8 cellular contexts compared by ENCODE assay signal in the genomic region with DNA sequence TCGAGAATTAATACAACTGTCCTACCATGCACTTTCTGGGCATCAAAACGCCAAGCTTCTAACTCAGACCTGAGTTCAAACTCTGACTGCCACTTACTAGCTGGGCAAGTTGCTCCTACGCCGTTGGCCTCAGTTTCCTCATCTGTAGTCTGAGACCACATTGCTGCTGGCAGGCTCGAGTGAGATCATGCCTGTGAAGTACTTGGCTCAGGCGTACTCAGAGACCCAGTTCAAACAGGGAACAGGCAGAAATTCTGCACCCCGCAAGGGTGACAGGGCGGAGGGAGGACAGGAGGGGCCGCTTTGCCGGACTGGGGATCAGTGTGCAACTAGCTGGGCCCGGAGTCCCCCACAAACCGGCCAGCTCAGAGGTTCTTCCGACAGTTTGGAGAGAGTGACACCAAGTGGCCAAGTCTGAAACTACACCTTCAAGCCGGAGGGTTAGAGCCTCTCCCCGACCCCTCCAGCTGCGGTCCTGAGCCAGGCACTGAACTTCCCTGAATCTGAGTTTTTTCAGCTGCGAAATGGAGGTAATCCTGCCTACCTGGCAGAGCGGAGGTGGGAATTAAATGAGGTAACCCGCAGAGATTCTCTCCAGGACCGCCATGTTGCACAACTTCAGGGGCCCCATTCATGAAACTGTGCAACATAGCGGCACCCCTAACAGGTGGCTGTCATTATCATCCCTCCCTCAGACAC. TPM values are rescaled to one million over a fixed set of nuclear protein-coding genes. Genes with fewer than 3 reads are reported as not detected.
DNase-seq lines count a peak whose midpoint lies in the region; ATAC-seq, FAIRE-seq and TF ChIP-seq lines count a peak whose summit lies in the region.

No MANE protein-coding gene starts in this region.

- no peaks in the 10 kb centered on the region for H3K27me3 ChIP-seq in H9 (ENCODE audit: insufficient read depth, low read length)
- no peaks in the 10 kb centered on the region for H3K27me3 ChIP-seq in H1 (replicated peaks in 1 of 4; ENCODE audit: control insufficient read depth in 3 of 4, extremely low read depth in 1 of 4, insufficient read depth in 3 of 4, low read length in 3 of 4)

- H4K20me1 ChIP-seq in H9 (ENCODE audit: control insufficient read depth, insufficient read depth, insufficient read length): no peaks in the 10 kb centered on the region
- no peaks in the 10 kb centered on the region for H4K20me1 ChIP-seq in H1 (replicated peaks in 1 of 2; ENCODE audit: control insufficient read depth in 1 of 2, insufficient read depth in 2 of 2, low read length in 2 of 2)

- H2AK5ac ChIP-seq in H9 (ENCODE audit: insufficient read length, low read length) (no peak overlapping the region), H1 (ENCODE audit: low read depth, low read length) (no peak overlapping the region)

- no peak overlapping the region for H4K8ac ChIP-seq in H9 (replicated peaks; ENCODE audit: insufficient read length, low read depth, low read length)
- no peak overlapping the region for H4K8ac ChIP-seq in H1 (ENCODE audit: extremely low read depth, insufficient read depth, low read length)

- H2BK15ac ChIP-seq in H9 (ENCODE audit: low read depth, low read length): no peak overlapping the region
- no peak overlapping the region for H2BK15ac ChIP-seq in H1 (ENCODE audit: low read length)

- no peak for TF ChIP-seq POLR2A in H1 (IDR thresholded peaks at IDR 0.05; ENCODE audit: control extremely low read depth in 1 of 2, low read depth in 2 of 2, low read length in 2 of 2)

- DNase-seq in COLO668 (lab: John Stamatoyannopoulos, UW; ENCODE audit: unreplicated experiment): peak; percentile 56
- DNase-seq in H9: peak; percentile 82
- peak; percentile 12 for DNase-seq in NCI-H774 (lab: John Stamatoyannopoulos, UW)
- peak; percentile 66 for DNase-seq in activated CD8-positive, alpha-beta T cell treated with anti-CD3 and anti-CD28 coated beads for 36 hours
- DNase-seq in H1 (ENCODE audit: low read depth in 1 of 2, low spot score in 2 of 2): peak in 1 of 2 experiments; percentile 77
- peak; percentile 66 for DNase-seq in myocyte (ENCODE audit: low read depth)
- peak; percentile 63 to 68 for DNase-seq in stimulated activated naive CD8-positive, alpha-beta T cell treated with anti-CD3 and anti-CD28 coated beads, Interleukin-15, amount 100 ng/mL, for 72 hours

- H4K5ac ChIP-seq in H9 (ENCODE audit: insufficient read length, low read depth, low read length): no peak overlapping the region
- H4K5ac ChIP-seq in H1 (ENCODE audit: insufficient read length, low read depth, low read length): no peak overlapping the region

- no peak overlapping the region for H2BK5ac ChIP-seq in H9 (ENCODE audit: insufficient read length, low read length)
- no peak overlapping the region for H2BK5ac ChIP-seq in H1 (ENCODE audit: low read depth, low read length)

- H2AFZ ChIP-seq in H9 (ENCODE audit: low read length) (no peak overlapping the region), H1 (ENCODE audit: low read length) (no peak overlapping the region)

- TF ChIP-seq RAD21 in H1 (IDR thresholded peaks at IDR 0.05 in 1 of 2, conservative IDR thresholded peaks at IDR 0.05 in 1 of 2; ENCODE audit: low read depth in 2 of 2, low read length in 2 of 2): peak; percentile 82 to 86

- H2BK20ac ChIP-seq in H9 (ENCODE audit: low read depth, low read length, poor library complexity, severe bottlenecking) (no peak overlapping the region), H1 (ENCODE audit: low read length) (no peak overlapping the region)

- no peak for TF ChIP-seq EP300 in H1 (IDR thresholded peaks at IDR 0.05; ENCODE audit: borderline replicate concordance in 1 of 2, low read depth in 2 of 2, low read length in 2 of 2)

- H3K4me1 ChIP-seq in H9 (ENCODE audit: insufficient read depth, low read length): no peaks in the 10 kb centered on the region
- H3K4me1 ChIP-seq in H1 (replicated peaks in 1 of 4; ENCODE audit: control insufficient read depth in 3 of 4, insufficient read depth in 4 of 4, low read length in 3 of 4): no peaks in the 10 kb centered on the region

- H3K56ac ChIP-seq in H9 (ENCODE audit: insufficient read length, low read depth, low read length) (no peak overlapping the region), H1 (replicated peaks; ENCODE audit: insufficient read length, low read depth, low read length) (no peak overlapping the region)

- H2BK120ac ChIP-seq in H9 (ENCODE audit: low read depth, low read length, poor library complexity, severe bottlenecking): no peak overlapping the region
- peak overlapping the region; percentile 31 for H2BK120ac ChIP-seq in H1 (replicated peaks; ENCODE audit: low read depth, low read length)

- H3K23ac ChIP-seq in H9 (ENCODE audit: insufficient read length, low read depth, low read length) (no peak overlapping the region), H1 (ENCODE audit: insufficient read length) (no peak overlapping the region)

- ATAC-seq in activated CD8-positive, alpha-beta T cell treated with anti-CD3 and anti-CD28 coated beads for 36 hours: peak; percentile 83
- peak; percentile 79 for ATAC-seq in stimulated activated naive CD8-positive, alpha-beta T cell treated with anti-CD3 and anti-CD28 coated beads, Interleukin-15, amount 100 ng/mL, for 72 hours
- no peak for ATAC-seq in HG02884 (IDR thresholded peaks at IDR 0.05; ENCODE audit: unreplicated experiment)

- H3K9me3 ChIP-seq in H9 (ENCODE audit: control insufficient read depth, low read depth, low read length) (no peaks in the 10 kb centered on the region), H1 (ENCODE audit: insufficient read depth in 2 of 2, low read depth in 1 of 2, low read length in 1 of 2) (no peaks in the 10 kb centered on the region)

- H3K79me1 ChIP-seq in H9 (ENCODE audit: insufficient read depth, low read depth, low read length, poor library complexity, severe bottlenecking) (no peaks in the 10 kb centered on the region), H1 (ENCODE audit: low read depth, low read length) (no peaks in the 10 kb centered on the region)

- H4K91ac ChIP-seq in H9 (ENCODE audit: insufficient read length, low read depth, low read length) (no peak overlapping the region), H1 (replicated peaks; ENCODE audit: insufficient read length, low read length) (no peak overlapping the region)

- TF ChIP-seq CTCF in H9 (conservative IDR thresholded peaks at IDR 0.05): peak; percentile 79
- peak; percentile 84 for TF ChIP-seq CTCF in activated CD8-positive, alpha-beta T cell treated with anti-CD3 and anti-CD28 coated beads for 36 hours (IDR thresholded peaks at IDR 0.05)
- peak; percentile 60 to 74 (median 73) for TF ChIP-seq CTCF in H1 (IDR thresholded peaks at IDR 0.05; ENCODE audit: control extremely low read depth in 1 of 3, insufficient read depth in 1 of 3, low read depth in 1 of 3, low read length in 3 of 3)

- H3K9me3 Mint-ChIP-seq in H9: no peaks in the 10 kb centered on the region
- H3K9me3 Mint-ChIP-seq in activated CD8-positive, alpha-beta T cell treated with anti-CD3 and anti-CD28 coated beads for 36 hours: no peaks in the 10 kb centered on the region
- H3K9me3 Mint-ChIP-seq in stimulated activated naive CD8-positive, alpha-beta T cell treated with anti-CD3 and anti-CD28 coated beads, Interleukin-15, amount 100 ng/mL, for 72 hours: no peaks in the 10 kb centered on the region

- no peak overlapping the region for H3K27ac Mint-ChIP-seq in H9
- H3K27ac Mint-ChIP-seq in activated CD8-positive, alpha-beta T cell treated with anti-CD3 and anti-CD28 coated beads for 36 hours: no peak overlapping the region
- no peak overlapping the region for H3K27ac Mint-ChIP-seq in stimulated activated naive CD8-positive, alpha-beta T cell treated with anti-CD3 and anti-CD28 coated beads, Interleukin-15, amount 100 ng/mL, for 72 hours

- peaks cover 4 to 9% of the 10 kb centered on the region in 2 experiments for H3K4me1 Mint-ChIP-seq in H9
- peaks cover 3% of the 10 kb centered on the region for H3K4me1 Mint-ChIP-seq in activated CD8-positive, alpha-beta T cell treated with anti-CD3 and anti-CD28 coated beads for 36 hours (ENCODE audit: low read depth)
- H3K4me1 Mint-ChIP-seq in stimulated activated naive CD8-positive, alpha-beta T cell treated with anti-CD3 and anti-CD28 coated beads, Interleukin-15, amount 100 ng/mL, for 72 hours: peaks cover 19% of the 10 kb centered on the region

- H3K14ac ChIP-seq in H9 (ENCODE audit: insufficient read depth, low read length) (no peak overlapping the region), H1 (ENCODE audit: insufficient read length) (no peak overlapping the region)

- H3K27ac ChIP-seq in H9 (ENCODE audit: insufficient read length, low read depth, low read length) (no peak overlapping the region), H1 (ENCODE audit: low read depth, low read length) (no peak overlapping the region)

- no CpG with 5 or more reads among the region's 21 CpGs for WGBS in H9 (ENCODE audit: extremely low coverage, insufficient read length, low lambda C conversion rate)
- 33% methylated on average over 21 of the region's 21 CpGs; no CpG with 5 or more reads in 1 of the 2 experiments for WGBS in H1 (ENCODE audit: extremely low coverage in 1 of 2, insufficient coverage in 1 of 2, insufficient read length in 1 of 2, insufficient replicate concordance in 2 of 2, low coverage in 1 of 2, low lambda C conversion rate in 2 of 2, missing lambda C conversion rate in 1 of 2), 2 experiments

- H3K18ac ChIP-seq in H9 (ENCODE audit: insufficient read length, low read depth, low read length) (no peak overlapping the region), H1 (ENCODE audit: extremely low read depth, low read length) (peak overlapping the region; percentile 32; the same call in 1 of the 2 replicates)

- H3K9ac ChIP-seq in H9 (ENCODE audit: extremely low read depth, insufficient read length, low read length) (no peak overlapping the region), H1 (replicated peaks in 1 of 4; ENCODE audit: extremely low read depth in 1 of 4, low read depth in 3 of 4, low read length in 3 of 4) (no peak overlapping the region; a peak in 1 of 7 replicates)

- H3K4me3 Mint-ChIP-seq in H9: peak overlapping the region in 1 of 2 experiments; percentile 8; a peak in 1 of 5 replicates
- no peak overlapping the region for H3K4me3 Mint-ChIP-seq in activated CD8-positive, alpha-beta T cell treated with anti-CD3 and anti-CD28 coated beads for 36 hours
- H3K4me3 Mint-ChIP-seq in stimulated activated naive CD8-positive, alpha-beta T cell treated with anti-CD3 and anti-CD28 coated beads, Interleukin-15, amount 100 ng/mL, for 72 hours: no peak overlapping the region

- H3K4ac ChIP-seq in H9 (ENCODE audit: low read depth, low read length) (no peak overlapping the region), H1 (replicated peaks; ENCODE audit: insufficient read length, low read depth, low read length) (no peak overlapping the region)

- intact Hi-C loops in activated CD8-positive, alpha-beta T cell treated with anti-CD3 and anti-CD28 coated beads for 36 hours (cut with micrococcal nuclease): loop anchor here (1.0 kb wide), 1 partner anchor 278 kb away; no protein-coding TSS in a partner anchor

- no peak overlapping the region for H3T11ph ChIP-seq in H9 (ENCODE audit: low read length)

- H3K79me2 ChIP-seq in H9 (ENCODE audit: insufficient read depth, low read length): no peaks in the 10 kb centered on the region
- H3K79me2 ChIP-seq in H1 (ENCODE audit: control insufficient read depth in 1 of 2, insufficient read depth in 2 of 2, low read length in 2 of 2): no peaks in the 10 kb centered on the region

- no peak for FAIRE-seq in H1 (lab: Jason Lieb, UNC)

- H3K36me3 Mint-ChIP-seq in H9 (ENCODE audit: insufficient read depth in 1 of 3, low read depth in 3 of 3): no peaks in the 10 kb centered on the region
- no peaks in the 10 kb centered on the region for H3K36me3 Mint-ChIP-seq in activated CD8-positive, alpha-beta T cell treated with anti-CD3 and anti-CD28 coated beads for 36 hours (ENCODE audit: low read depth)

- H3K4me3 ChIP-seq in H1 (ENCODE audit: extremely low read depth in 1 of 4, insufficient read depth in 2 of 4, low read depth in 3 of 4, low read length in 4 of 4): no peak overlapping the region; a peak in 1 of 8 replicates

- H3K23me2 ChIP-seq in H9 (ENCODE audit: insufficient read length, low read depth, low read length, poor library complexity, severe bottlenecking) (no peaks in the 10 kb centered on the region), H1 (ENCODE audit: low read depth, low read length) (peaks cover 4% of the 10 kb centered on the region; the same call in 1 of the 2 replicates)

- CTCF ChIA-PET in activated CD8-positive, alpha-beta T cell treated with anti-CD3 and anti-CD28 coated beads for 36 hours (lab: Charles Lee): interaction anchor here (0.7 to 6.2 kb wide), 31 partner anchors 8 to 343 kb away, joined by 3 to 102 read pairs (median 5); a partner anchor contains a TSS
- CTCF ChIA-PET in H1 (lab: Charles Lee; ENCODE audit: partially characterized antibody): interaction anchor here (0.6 to 7.7 kb wide), 63 partner anchors 10 to 348 kb away, joined by 3 to 115 read pairs (median 4); a partner anchor contains a TSS

- H3K4me2 ChIP-seq in H9 (ENCODE audit: insufficient read depth, insufficient read length, low read length) (peak overlapping the region; percentile 32), H1 (ENCODE audit: insufficient read depth in 1 of 2, low read depth in 2 of 2, low read length in 2 of 2) (no peak overlapping the region)

- H2BK12ac ChIP-seq in H9 (ENCODE audit: insufficient read length, low read depth, low read length): no peak overlapping the region
- H2BK12ac ChIP-seq in H1 (ENCODE audit: low read depth, low read length): no peak overlapping the region

- POLR2A ChIA-PET in activated CD8-positive, alpha-beta T cell treated with anti-CD3 and anti-CD28 coated beads for 36 hours (lab: Charles Lee): no interaction called here
- POLR2A ChIA-PET in H1 (lab: Charles Lee; ENCODE audit: partially characterized antibody): interaction anchor here (0.8 to 3.6 kb wide), 2 partner anchors 273 to 276 kb away, joined by 3 to 15 read pairs; a partner anchor contains a TSS

- no peaks in the 10 kb centered on the region for H3K36me3 ChIP-seq in H1 (ENCODE audit: control insufficient read depth in 2 of 4, insufficient read depth in 4 of 4, low read length in 3 of 4)

- no peaks in the 10 kb centered on the region; the same call in 1 of the 2 replicates for H3K27me3 Mint-ChIP-seq in H9 (ENCODE audit: low read depth)
- H3K27me3 Mint-ChIP-seq in activated CD8-positive, alpha-beta T cell treated with anti-CD3 and anti-CD28 coated beads for 36 hours: peaks cover 4% of the 10 kb centered on the region
- peaks cover 11% of the 10 kb centered on the region for H3K27me3 Mint-ChIP-seq in stimulated activated naive CD8-positive, alpha-beta T cell treated with anti-CD3 and anti-CD28 coated beads, Interleukin-15, amount 100 ng/mL, for 72 hours

RNA-seq across cellular contexts. Expression of a gene that starts 46.0 kb away (rescaled TPM):
- total RNA-seq in H9 (2021) (30.8 and 30.9 TPM in 2 replicates), myocyte (32.4 and 35.4 TPM in 2 replicates)
- 10 to 100 TPM; 65.1 to 66.6 TPM for total RNA-seq in activated CD8-positive, alpha-beta T cell treated with anti-CD3 and anti-CD28 coated beads for 36 hours
- total RNA-seq in H1 (2021; fragmentation: NEBNext Ultra II Directional; extraction: Animal tissue kit (Norgen Biotek cat#: 25700)): 30.8 and 32.1 TPM in 2 replicates
- 18.4 and 18.6 TPM in 2 replicates for polyA plus RNA-seq in H1 (2011; rRNA removed)
- polyA plus RNA-seq in H1 (2011; cell fraction: cytosol; rRNA removed): 18.0 TPM
- 19.0 TPM for polyA plus RNA-seq in H1 (2011; cell fraction: nucleus; rRNA removed)
- 20.7 to 26.6 TPM (median 24.5 TPM) in 4 replicates for polyA plus RNA-seq in H1 (2012, experiment 1 of 2)
- 15.2 TPM for polyA plus RNA-seq in H1 (2012, experiment 2 of 2)
- polyA plus RNA-seq in H1 (2013, experiment 1 of 2): 24.8 TPM
- polyA plus RNA-seq in H1 (2013, experiment 2 of 2): 23.8 TPM
- polyA minus RNA-seq in H1 (2011; rRNA and poly(A)+ RNA removed): 18.1 and 19.4 TPM in 2 replicates
- polyA minus RNA-seq in H1 (2011; cell fraction: cytosol; rRNA and poly(A)+ RNA removed): 10.7 TPM
- polyA minus RNA-seq in H1 (2011; cell fraction: nucleus; rRNA and poly(A)+ RNA removed): 15.3 TPM
- 31.6 TPM for polyA plus RNA-seq in myocyte (2012)
